16 cellular contexts compared by ENCODE assay signal in genomic region chr6:47700596-47700995, GRCh38. TPM values are rescaled to one million over a fixed set of nuclear protein-coding genes. Genes with fewer than 3 reads are reported as not detected.
A peak's percentile ranks its signal among the peaks of the same experiment; 100 is the strongest.
DNase-seq lines count a peak whose midpoint lies in the region; ATAC-seq, FAIRE-seq and TF ChIP-seq lines count a peak whose summit lies in the region.
"Had no signal": no experiment of that assay in that cellular context is flagged by ENCODE, and none has a peak within 500 bp of the region (broad histone marks: within the 10 kb centered on the region; RNA-seq: fewer than 3 reads in every experiment).

No MANE protein-coding gene starts in this region.

- no peak overlapping the region for H3K4me2 ChIP-seq in astrocyte (ENCODE audit: low read length)

- H3K27me3 Mint-ChIP-seq in astrocyte (ENCODE audit: low read depth, unreplicated experiment) (no peaks in the 10 kb centered on the region), natural killer cell (ENCODE audit: low read depth in 2 of 2) (peaks cover 0 to under 1% of the 10 kb centered on the region in 2 donors)
- H3K27me3 Mint-ChIP-seq: B cell; CD4-positive, CD25-positive, alpha-beta regulatory T cell had no signal

- H3K79me2 ChIP-seq in astrocyte (ENCODE audit: insufficient read depth, low read length) = no peaks in the 10 kb centered on the region

- no peak for FAIRE-seq in astrocyte (lab: Jason Lieb, UNC)

- H3K36me3 Mint-ChIP-seq in astrocyte (ENCODE audit: low read depth, unreplicated experiment) = no peaks in the 10 kb centered on the region
- H3K36me3 Mint-ChIP-seq in natural killer cell = no peaks in the 10 kb centered on the region
- H3K36me3 Mint-ChIP-seq: CD4-positive, CD25-positive, alpha-beta regulatory T cell had no signal

- TF ChIP-seq EP300 in suprapubic skin (IDR thresholded peaks at IDR 0.05) = no peak

- H3K36me3 ChIP-seq in astrocyte (ENCODE audit: insufficient read depth, low read length) (no peaks in the 10 kb centered on the region), suprapubic skin (no peaks in the 10 kb centered on the region)

- no peak for TF ChIP-seq CTCF in astrocyte (IDR thresholded peaks at IDR 0.05; ENCODE audit: insufficient read depth, low read depth, low read length)
- TF ChIP-seq CTCF in fibroblast of villous mesenchyme (IDR thresholded peaks at IDR 0.05; ENCODE audit: insufficient read depth, low read depth, low read length) = no peak
- no peak for TF ChIP-seq CTCF in suprapubic skin (IDR thresholded peaks at IDR 0.05)
- TF ChIP-seq CTCF in natural killer cell (IDR thresholded peaks at IDR 0.05) = no peak

- H3K9me3 Mint-ChIP-seq in astrocyte (ENCODE audit: unreplicated experiment) (no peaks in the 10 kb centered on the region), natural killer cell (no peaks in the 10 kb centered on the region)

- H3K4me3 ChIP-seq in astrocyte (ENCODE audit: insufficient read depth, low read depth, low read length) (no peak overlapping the region), fibroblast of villous mesenchyme (ENCODE audit: low read depth, low read length) (no peak overlapping the region), suprapubic skin (peak overlapping the region; percentile 26)
- H3K4me3 ChIP-seq: GM23248, SK-N-MC had no signal

- no peak overlapping the region for H3K4me3 Mint-ChIP-seq in astrocyte (ENCODE audit: unreplicated experiment)
- no peak overlapping the region for H3K4me3 Mint-ChIP-seq in natural killer cell
- H3K4me3 Mint-ChIP-seq: B cell; CD4-positive, CD25-positive, alpha-beta regulatory T cell had no signal

- no peak for TF ChIP-seq POLR2A in suprapubic skin (IDR thresholded peaks at IDR 0.05)

- no peaks in the 10 kb centered on the region for H4K20me1 ChIP-seq in astrocyte (ENCODE audit: insufficient read depth, low read length)

- DNase-seq in NCI-H69 (lab: John Stamatoyannopoulos, UW) = peak; percentile 56
- DNase-seq in astrocyte (ENCODE audit: low read depth) = no peak
- peak; percentile 32 for DNase-seq in fibroblast of villous mesenchyme (ENCODE audit: low read depth)
- no peak for DNase-seq in suprapubic skin (ENCODE audit: low spot score in 2 of 2)
- DNase-seq in amniotic stem cell (lab: John Stamatoyannopoulos, UW) = no peak
- no peak for DNase-seq in NCI-H510A treated with DMSO at 0.1 percent for 48 hours (lab: John Stamatoyannopoulos, UW)
- DNase-seq in natural killer cell = no peak
- DNase-seq: CD4-positive, CD25-positive, alpha-beta regulatory T cell; KBM-7; NCI-H2081 treated with DMSO at 0.1 percent for 48 hours; NCI-H2227 treated with DMSO at 0.1 percent for 48 hours; NCI-H524 treated with DMSO at 0.1 percent for 48 hours; OCI-M1 had no signal

- intact Hi-C loops in natural killer cell (cut with micrococcal nuclease) = no loop called here

- peaks cover 14% of the 10 kb centered on the region for H3K4me1 ChIP-seq in astrocyte (ENCODE audit: insufficient read depth, low read length)
- H3K4me1 ChIP-seq in suprapubic skin = peaks cover 22% of the 10 kb centered on the region

- peaks cover 31% of the 10 kb centered on the region for H3K4me1 Mint-ChIP-seq in astrocyte (ENCODE audit: low read depth, unreplicated experiment)
- no peaks in the 10 kb centered on the region for H3K4me1 Mint-ChIP-seq in natural killer cell
- H3K4me1 Mint-ChIP-seq: B cell; CD4-positive, CD25-positive, alpha-beta regulatory T cell had no signal

- no peak overlapping the region for H2AFZ ChIP-seq in astrocyte (ENCODE audit: low read depth, low read length)
- H2AFZ ChIP-seq: GM23248 had no signal

- no peak for ATAC-seq in natural killer cell

- no peak overlapping the region for H3K27ac ChIP-seq in astrocyte (ENCODE audit: low read depth, low read length)
- peak overlapping the region; percentile 85 for H3K27ac ChIP-seq in suprapubic skin
- H3K27ac ChIP-seq: GM23248, SK-N-MC had no signal

- WGBS in suprapubic skin = 64% methylated on average over 2 of the region's 2 CpGs

- no peak overlapping the region for H3K9ac ChIP-seq in astrocyte (ENCODE audit: low read length)
- H3K9ac ChIP-seq: GM23248 had no signal

- H3K27ac Mint-ChIP-seq in astrocyte (ENCODE audit: unreplicated experiment) (peak overlapping the region; percentile 89), natural killer cell (no peak overlapping the region)
- H3K27ac Mint-ChIP-seq: B cell; CD4-positive, CD25-positive, alpha-beta regulatory T cell had no signal

- H3K27me3 ChIP-seq in astrocyte (ENCODE audit: insufficient read depth, low read length) (no peaks in the 10 kb centered on the region), suprapubic skin (no peaks in the 10 kb centered on the region)

- no peaks in the 10 kb centered on the region for H3K9me3 ChIP-seq in astrocyte (ENCODE audit: insufficient read depth, low read depth, low read length)
- H3K9me3 ChIP-seq in suprapubic skin = no peaks in the 10 kb centered on the region

RNA-seq across cellular contexts. Expression of gene ADGRF4, which starts 2.2 kb away (rescaled TPM):
- total RNA-seq in astrocyte (1.2 and 1.4 TPM in 2 replicates), fibroblast of villous mesenchyme (0.32 and 0.43 TPM in 2 replicates), suprapubic skin (10 to 100 TPM; 38.9 to 74.3 (median 45.3) TPM), natural killer cell (not detected)
- total RNA-seq: B cell; CD4-positive, CD25-positive, alpha-beta regulatory T cell had no signal

Comparison
In these comparisons a context has a peak if more than half of its experiments do, and no peak if none do; other contexts are left out.
1. DNase-seq: peak in NCI-H69 (single experiment) and fibroblast of villous mesenchyme (single experiment); none in astrocyte (single experiment), suprapubic skin (0 of 2), amniotic stem cell (single experiment), NCI-H510A treated with DMSO at 0.1 percent for 48 hours (single experiment) and natural killer cell (single experiment).
2. RNA of gene ADGRF4, which starts 2.2 kb away (total RNA-seq): 38.9 to 74.3 TPM in suprapubic skin; 1.2 to 1.4 TPM in astrocyte, 0.32 to 0.43 TPM in fibroblast of villous mesenchyme and not detected in natural killer cell; every median in the first group is over 10 times any median in the second.